23 cellular contexts compared by ENCODE assay signal in the genomic region with DNA sequence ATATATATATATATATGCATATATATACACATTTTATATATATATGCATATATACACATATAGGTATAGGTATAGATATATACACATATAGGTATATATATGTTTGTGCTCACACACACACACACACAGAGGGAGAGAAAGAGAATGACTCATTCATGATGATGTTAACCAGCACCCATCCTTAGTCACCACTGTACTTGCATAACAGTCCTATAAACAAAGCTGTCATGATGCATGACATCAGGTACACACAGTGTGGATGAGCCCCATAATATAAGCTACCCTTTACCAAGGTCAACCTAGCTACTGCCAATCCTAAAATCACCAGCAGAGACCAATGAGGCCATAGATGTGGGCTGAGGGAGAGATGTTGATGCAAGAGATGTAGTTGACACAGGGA.
DNase-seq lines count a peak whose midpoint lies in the region; ATAC-seq, FAIRE-seq and TF ChIP-seq lines count a peak whose summit lies in the region.
"Had no signal": no experiment of that assay in that cellular context is flagged by ENCODE, and none has a peak within 500 bp of the region (broad histone marks: within the 10 kb centered on the region; RNA-seq: fewer than 3 reads in every experiment).

No MANE protein-coding gene starts in this region.

- no peaks in the 10 kb centered on the region for H3K9me3 ChIP-seq in left ventricle myocardium inferior (replicated peaks)
- H3K9me3 ChIP-seq: gastroesophageal sphincter, right lobe of liver, transverse colon had no signal

- peak; percentile 42 for DNase-seq in HS-5 (ENCODE audit: low read depth)
- peak; percentile 6 for DNase-seq in RCC 7860 (ENCODE audit: low spot score)
- peak; percentile 78 for DNase-seq in epithelial cell of prostate (ENCODE audit: low read depth, low spot score)
- DNase-seq in stimulated activated effector memory CD8-positive, alpha-beta T cell treated with anti-CD3 and anti-CD28 coated beads, Interleukin-12 subunit alpha, Interleukin-12 subunit beta, amount 100 ng/mL, for 72 hours (ENCODE audit: low spot score in 2 of 2), result no peak
- no peak for DNase-seq in left ventricle myocardium inferior
- no peak for DNase-seq in activated CD4-positive, alpha-beta memory T cell treated with anti-CD3 and anti-CD28 coated beads for 36 hours
- no peak for DNase-seq in NCI-H526 treated with DMSO at 0.1 percent for 48 hours (lab: John Stamatoyannopoulos, UW)
- DNase-seq: activated CD4-positive, alpha-beta T cell treated with anti-CD3 and anti-CD28 coated beads, Interleukin-2, amount 10 ng/mL, durations not matched to agents 7 days and 5 days; CD8-positive, alpha-beta memory T cell; DMS79; NCI-H1417; NCI-H2107; NCI-H524 treated with DMSO at 0.1 percent for 48 hours; right lobe of liver; SHP77; stimulated activated naive CD4-positive, alpha-beta T cell treated with Interleukin-2 at 50 U/mL for 16 hours; T-cell; transverse colon had no signal

- H3K27ac ChIP-seq in epithelial cell of prostate (no peak overlapping the region), left ventricle myocardium inferior (replicated peaks) (no peak overlapping the region)
- H3K27ac ChIP-seq: gastroesophageal sphincter, parathyroid adenoma, right lobe of liver, transverse colon had no signal

- no peaks in the 10 kb centered on the region for H3K4me1 Mint-ChIP-seq in stimulated activated effector memory CD8-positive, alpha-beta T cell treated with anti-CD3 and anti-CD28 coated beads, Interleukin-12 subunit alpha, Interleukin-12 subunit beta, amount 100 ng/mL, for 72 hours
- no peaks in the 10 kb centered on the region for H3K4me1 Mint-ChIP-seq in activated CD4-positive, alpha-beta memory T cell treated with anti-CD3 and anti-CD28 coated beads for 36 hours (ENCODE audit: low read depth)
- H3K4me1 Mint-ChIP-seq: activated CD4-positive, alpha-beta T cell treated with anti-CD3 and anti-CD28 coated beads, Interleukin-2, amount 10 ng/mL, durations not matched to agents 7 days and 5 days; CD8-positive, alpha-beta memory T cell; mesothelial cell of epicardium; T-cell had no signal

- peaks cover 5% of the 10 kb centered on the region for H3K9me3 Mint-ChIP-seq in stimulated activated effector memory CD8-positive, alpha-beta T cell treated with anti-CD3 and anti-CD28 coated beads, Interleukin-12 subunit alpha, Interleukin-12 subunit beta, amount 100 ng/mL, for 72 hours
- H3K9me3 Mint-ChIP-seq in activated CD4-positive, alpha-beta memory T cell treated with anti-CD3 and anti-CD28 coated beads for 36 hours, result peaks cover 2% of the 10 kb centered on the region
- H3K9me3 Mint-ChIP-seq: nephron had no signal

- no peak for FAIRE-seq in RCC 7860 (lab: Jason Lieb, UNC)
- FAIRE-seq: H1 had no signal

- H3K4me3 ChIP-seq in left ventricle myocardium inferior, result no peak overlapping the region
- H3K4me3 ChIP-seq: gastroesophageal sphincter, right lobe of liver, transverse colon had no signal

- no peaks in the 10 kb centered on the region for H3K27me3 Mint-ChIP-seq in activated CD4-positive, alpha-beta memory T cell treated with anti-CD3 and anti-CD28 coated beads for 36 hours
- H3K27me3 Mint-ChIP-seq: activated CD4-positive, alpha-beta T cell treated with anti-CD3 and anti-CD28 coated beads, Interleukin-2, amount 10 ng/mL, durations not matched to agents 7 days and 5 days; CD8-positive, alpha-beta memory T cell; T-cell had no signal

- CTCF ChIA-PET in activated CD4-positive, alpha-beta memory T cell treated with anti-CD3 and anti-CD28 coated beads for 36 hours (lab: Charles Lee), result no interaction called here

- no peaks in the 10 kb centered on the region for H3K4me1 ChIP-seq in left ventricle myocardium inferior
- H3K4me1 ChIP-seq: gastroesophageal sphincter, parathyroid adenoma, right lobe of liver, transverse colon had no signal

- intact Hi-C loops in left ventricle myocardium inferior (cut with micrococcal nuclease), result no loop called here
- intact Hi-C loops in activated CD4-positive, alpha-beta memory T cell treated with anti-CD3 and anti-CD28 coated beads for 36 hours (cut with micrococcal nuclease), result no loop called here

- peak; percentile 53 for ATAC-seq in stimulated activated effector memory CD8-positive, alpha-beta T cell treated with anti-CD3 and anti-CD28 coated beads, Interleukin-12 subunit alpha, Interleukin-12 subunit beta, amount 100 ng/mL, for 72 hours
- ATAC-seq: gastroesophageal sphincter, right lobe of liver, T-cell had no signal

- no peak for TF ChIP-seq CTCF in left ventricle myocardium inferior (IDR thresholded peaks at IDR 0.05; ENCODE audit: borderline replicate concordance)

- H3K36me3 ChIP-seq in left ventricle myocardium inferior, result no peaks in the 10 kb centered on the region
- H3K36me3 ChIP-seq: gastroesophageal sphincter, right lobe of liver, transverse colon had no signal

- no peak overlapping the region for H3K4me3 Mint-ChIP-seq in stimulated activated effector memory CD8-positive, alpha-beta T cell treated with anti-CD3 and anti-CD28 coated beads, Interleukin-12 subunit alpha, Interleukin-12 subunit beta, amount 100 ng/mL, for 72 hours
- no peak overlapping the region for H3K4me3 Mint-ChIP-seq in activated CD4-positive, alpha-beta memory T cell treated with anti-CD3 and anti-CD28 coated beads for 36 hours
- H3K4me3 Mint-ChIP-seq: activated CD4-positive, alpha-beta T cell treated with anti-CD3 and anti-CD28 coated beads, Interleukin-2, amount 10 ng/mL, durations not matched to agents 7 days and 5 days; CD8-positive, alpha-beta memory T cell; mesothelial cell of epicardium; nephron; T-cell had no signal

- POLR2A ChIA-PET in activated CD4-positive, alpha-beta memory T cell treated with anti-CD3 and anti-CD28 coated beads for 36 hours (lab: Charles Lee), result no interaction called here

- no peak overlapping the region for H3K27ac Mint-ChIP-seq in stimulated activated effector memory CD8-positive, alpha-beta T cell treated with anti-CD3 and anti-CD28 coated beads, Interleukin-12 subunit alpha, Interleukin-12 subunit beta, amount 100 ng/mL, for 72 hours
- no peak overlapping the region for H3K27ac Mint-ChIP-seq in activated CD4-positive, alpha-beta memory T cell treated with anti-CD3 and anti-CD28 coated beads for 36 hours
- H3K27ac Mint-ChIP-seq: activated CD4-positive, alpha-beta T cell treated with anti-CD3 and anti-CD28 coated beads, Interleukin-2, amount 10 ng/mL, durations not matched to agents 7 days and 5 days; CD8-positive, alpha-beta memory T cell; mesothelial cell of epicardium; nephron; T-cell had no signal

- no peaks in the 10 kb centered on the region for H3K27me3 ChIP-seq in left ventricle myocardium inferior (ENCODE audit: low read depth)
- H3K27me3 ChIP-seq: gastroesophageal sphincter, right lobe of liver, transverse colon had no signal

- H3K36me3 Mint-ChIP-seq in stimulated activated effector memory CD8-positive, alpha-beta T cell treated with anti-CD3 and anti-CD28 coated beads, Interleukin-12 subunit alpha, Interleukin-12 subunit beta, amount 100 ng/mL, for 72 hours, result no peaks in the 10 kb centered on the region
- H3K36me3 Mint-ChIP-seq in activated CD4-positive, alpha-beta memory T cell treated with anti-CD3 and anti-CD28 coated beads for 36 hours, result no peaks in the 10 kb centered on the region
- H3K36me3 Mint-ChIP-seq: CD8-positive, alpha-beta memory T cell; mesothelial cell of epicardium; T-cell had no signal

Comparison
In these comparisons a context has a peak if more than half of its experiments do, and no peak if none do; other contexts are left out.
1. DNase-seq: peak in HS-5 (single experiment), RCC 7860 (single experiment) and epithelial cell of prostate (single experiment); none in stimulated activated effector memory CD8-positive, alpha-beta T cell treated with anti-CD3 and anti-CD28 coated beads, Interleukin-12 subunit alpha, Interleukin-12 subunit beta, amount 100 ng/mL, for 72 hours (0 of 2), left ventricle myocardium inferior (single experiment), activated CD4-positive, alpha-beta memory T cell treated with anti-CD3 and anti-CD28 coated beads for 36 hours (single experiment) and NCI-H526 treated with DMSO at 0.1 percent for 48 hours (single experiment).